In genomic region chr19:17348700-17349099, GRCh38 we compare ENCODE assay signal across 1 cellular context.
TF ChIP-seq lines count a peak whose summit lies in the region.

No MANE protein-coding gene starts in this region.

TF ChIP-seq in GM12878, 131 proteins besides CTCF, POLR2A, EP300 and RAD21:
- no peak for TF ChIP-seq ZNF384 (IDR thresholded peaks at IDR 0.05; ENCODE audit: borderline replicate concordance, low read depth, low read length)
- TF ChIP-seq RFX5 (IDR thresholded peaks at IDR 0.05; ENCODE audit: low read depth, low read length) = no peak
- 0 out of 2 replicates have a peak, but pooled peaks have one; percentile 0 for TF ChIP-seq ZBTB40 (IDR thresholded peaks at IDR 0.05; ENCODE audit: borderline replicate concordance)
- no peak for TF ChIP-seq ZNF24 (IDR thresholded peaks at IDR 0.05)
- no peak for TF ChIP-seq ATF3 (IDR thresholded peaks at IDR 0.05; ENCODE audit: borderline replicate concordance, extremely low read depth, low read depth, low read length)
TF ChIP-seq in GM12878: peak in this region for 1.
